ENCODE assay signal across 16 cellular contexts in genomic region chr15:81255596-81255995, GRCh38. TPM values are rescaled to one million over a fixed set of nuclear protein-coding genes. Genes with fewer than 3 reads are reported as not detected.
A peak's percentile ranks its signal among the peaks of the same experiment; 100 is the strongest.
DNase-seq lines count a peak whose midpoint lies in the region; ATAC-seq, FAIRE-seq and TF ChIP-seq lines count a peak whose summit lies in the region.
"Had no signal": no experiment of that assay in that cellular context is flagged by ENCODE, and none has a peak within 500 bp of the region (broad histone marks: within the 10 kb centered on the region; RNA-seq: fewer than 3 reads in every experiment).

No MANE protein-coding gene starts in this region.

- no peak for TF ChIP-seq RAD21 in IMR-90 (IDR thresholded peaks at IDR 0.05; ENCODE audit: low read length)
- no peak for TF ChIP-seq RAD21 in H1 (IDR thresholded peaks at IDR 0.05 in 1 of 2, conservative IDR thresholded peaks at IDR 0.05 in 1 of 2; ENCODE audit: low read depth in 2 of 2, low read length in 2 of 2)

- intact Hi-C loops in IMR-90 (cut with micrococcal nuclease): no loop called here

- H2BK5ac ChIP-seq in IMR-90 (ENCODE audit: low read depth, low read length, poor library complexity, severe bottlenecking) (peak overlapping the region; percentile 18), H1 (ENCODE audit: low read depth, low read length) (no peak overlapping the region)

- peaks cover 8% of the 10 kb centered on the region for H3K9me1 ChIP-seq in IMR-90 (ENCODE audit: insufficient read depth, low read length)

- H2AK9ac ChIP-seq in IMR-90 (replicated peaks; ENCODE audit: low read depth, low read length, poor library complexity): peak overlapping the region; percentile 70

- H2BK120ac ChIP-seq in IMR-90 (ENCODE audit: low read depth, low read length) (peak overlapping the region; percentile 75), H1 (replicated peaks; ENCODE audit: low read depth, low read length) (no peak overlapping the region)

- H4K20me1 ChIP-seq in IMR-90 (ENCODE audit: insufficient read depth, low read length) (no peaks in the 10 kb centered on the region), H1 (replicated peaks in 1 of 2; ENCODE audit: control insufficient read depth in 1 of 2, insufficient read depth in 2 of 2, low read length in 2 of 2) (no peaks in the 10 kb centered on the region)

- H3K27ac ChIP-seq in IMR-90 (ENCODE audit: insufficient read depth, low read length): peak overlapping the region; percentile 65
- H3K27ac ChIP-seq in H1 (ENCODE audit: low read depth, low read length): no peak overlapping the region
- H3K27ac ChIP-seq in suprapubic skin: peak overlapping the region; percentile 39
- H3K27ac ChIP-seq in SJCRH30: no peak overlapping the region
- H3K27ac ChIP-seq: C4-2B had no signal

- H3K4me2 ChIP-seq in IMR-90 (ENCODE audit: low read depth, low read length) (no peak overlapping the region), H1 (ENCODE audit: insufficient read depth in 1 of 2, low read depth in 2 of 2, low read length in 2 of 2) (no peak overlapping the region)

- peak overlapping the region; percentile 91; the same call in 1 of the 2 replicates for H2AK5ac ChIP-seq in IMR-90 (ENCODE audit: low read depth, low read length)
- H2AK5ac ChIP-seq in H1 (ENCODE audit: low read depth, low read length): 0 out of 2 replicates have a peak overlapping the region, but pooled peaks have one; percentile 42

- H3K56ac ChIP-seq in IMR-90 (ENCODE audit: extremely low read depth, insufficient read depth, low read length) (no peak overlapping the region), H1 (replicated peaks; ENCODE audit: insufficient read length, low read depth, low read length) (no peak overlapping the region)

- H4K5ac ChIP-seq in IMR-90 (ENCODE audit: low read depth, low read length): peak overlapping the region; percentile 86
- no peak overlapping the region for H4K5ac ChIP-seq in H1 (ENCODE audit: insufficient read length, low read depth, low read length)

- H2BK20ac ChIP-seq in IMR-90 (ENCODE audit: low read depth, low read length) (peak overlapping the region; percentile 95), H1 (ENCODE audit: low read length) (no peak overlapping the region)

- H3K9ac ChIP-seq in IMR-90 (ENCODE audit: low read depth, low read length) (no peak overlapping the region), H1 (replicated peaks in 1 of 4; ENCODE audit: extremely low read depth in 1 of 4, low read depth in 3 of 4, low read length in 3 of 4) (no peak overlapping the region)

- H2AFZ ChIP-seq in IMR-90 (replicated peaks; ENCODE audit: low read length, poor library complexity) (no peak overlapping the region), H1 (ENCODE audit: low read length) (0 out of 2 replicates have a peak overlapping the region, but pooled peaks have one; percentile 68)

- no peak overlapping the region for H2BK12ac ChIP-seq in H1 (ENCODE audit: low read depth, low read length)

- H3K4ac ChIP-seq in IMR-90 (ENCODE audit: low read depth, low read length): peak overlapping the region; percentile 91
- no peak overlapping the region for H3K4ac ChIP-seq in H1 (replicated peaks; ENCODE audit: insufficient read length, low read depth, low read length)

- H4K8ac ChIP-seq in IMR-90 (ENCODE audit: low read depth in 2 of 2, low read length in 2 of 2) (peak overlapping the region; percentile 81 to 89; a peak in 3 of 4 replicates), H1 (ENCODE audit: extremely low read depth, insufficient read depth, low read length) (no peak overlapping the region)

- H3K79me2 ChIP-seq in H1 (ENCODE audit: control insufficient read depth in 1 of 2, insufficient read depth in 2 of 2, low read length in 2 of 2): no peaks in the 10 kb centered on the region

- H3K18ac ChIP-seq in IMR-90 (ENCODE audit: low read depth, low read length) (peak overlapping the region; percentile 89), H1 (ENCODE audit: extremely low read depth, low read length) (no peak overlapping the region)

- H3K9me3 ChIP-seq in IMR-90 (ENCODE audit: control insufficient read depth, insufficient read depth, low read length) (no peaks in the 10 kb centered on the region), H1 (ENCODE audit: insufficient read depth in 2 of 2, low read depth in 1 of 2, low read length in 1 of 2) (no peaks in the 10 kb centered on the region), suprapubic skin (no peaks in the 10 kb centered on the region), SJCRH30 (replicated peaks) (no peaks in the 10 kb centered on the region)

- H3K23ac ChIP-seq in IMR-90 (ENCODE audit: low read depth, low read length) (peak overlapping the region; percentile 19; the same call in 1 of the 2 replicates), H1 (ENCODE audit: insufficient read length) (no peak overlapping the region)

- peak overlapping the region; percentile 78; the same call in 2 of the 3 replicates for H2BK15ac ChIP-seq in IMR-90 (ENCODE audit: low read depth, low read length)
- no peak overlapping the region for H2BK15ac ChIP-seq in H1 (ENCODE audit: low read length)

- TF ChIP-seq EP300 in H1 (IDR thresholded peaks at IDR 0.05; ENCODE audit: borderline replicate concordance in 1 of 2, low read depth in 2 of 2, low read length in 2 of 2) (no peak), suprapubic skin (IDR thresholded peaks at IDR 0.05) (no peak)

- WGBS in IMR-90 (ENCODE audit: extremely low coverage in 2 of 2, insufficient read length in 1 of 2), 2 experiments: no CpG with 5 or more reads among the region's 3 CpGs
- WGBS in H1 (ENCODE audit: extremely low coverage in 1 of 2, insufficient coverage in 1 of 2, insufficient read length in 1 of 2, insufficient replicate concordance in 2 of 2, low coverage in 1 of 2, low lambda C conversion rate in 2 of 2, missing lambda C conversion rate in 1 of 2), 2 experiments: 94% methylated on average over 3 of the region's 3 CpGs; no CpG with 5 or more reads in 1 of the 2 experiments
- 68% methylated on average over 3 of the region's 3 CpGs for WGBS in suprapubic skin

- no peaks in the 10 kb centered on the region for H3K23me2 ChIP-seq in H1 (ENCODE audit: low read depth, low read length)

- ATAC-seq in IMR-90 (ENCODE audit: low read depth): no peak

- H3K36me3 ChIP-seq in IMR-90 (ENCODE audit: control insufficient read depth, insufficient read depth, low read length) (peaks cover 2% of the 10 kb centered on the region; the same call in 1 of the 2 replicates), H1 (ENCODE audit: control insufficient read depth in 2 of 4, insufficient read depth in 4 of 4, low read length in 3 of 4) (no peaks in the 10 kb centered on the region), suprapubic skin (no peaks in the 10 kb centered on the region), SJCRH30 (no peaks in the 10 kb centered on the region)

- H4K91ac ChIP-seq in IMR-90 (ENCODE audit: insufficient read depth, low read depth, low read length): peak overlapping the region; percentile 69
- H4K91ac ChIP-seq in H1 (replicated peaks; ENCODE audit: insufficient read length, low read length): no peak overlapping the region

- FAIRE-seq in H1 (lab: Jason Lieb, UNC): no peak
- FAIRE-seq in GM12892 (lab: Jason Lieb, UNC): no peak
- FAIRE-seq: A204.1, HTR-8/SVneo had no signal

- peak overlapping the region; percentile 62 for H3K14ac ChIP-seq in IMR-90 (replicated peaks; ENCODE audit: low read depth, low read length)
- no peak overlapping the region for H3K14ac ChIP-seq in H1 (ENCODE audit: insufficient read length)

- in situ Hi-C loops in IMR-90 (cut with MboI; ENCODE audit: low sequenced_read_pairs): no loop called here

- no TSS peak for BruUV-seq in IMR-90 (replicated peaks; lab: Mats Ljungman, UMichigan)

- POLR2A ChIA-PET in IMR-90 (lab: Charles Lee; ENCODE audit: unreplicated experiment) (interaction anchor here (0.6 kb wide), 1 partner anchor 66 kb away, joined by 3 read pairs; no protein-coding TSS in a partner anchor), H1 (lab: Charles Lee; ENCODE audit: partially characterized antibody) (no interaction called here)

- no peak for TF ChIP-seq CTCF in IMR-90 (conservative IDR thresholded peaks at IDR 0.05; ENCODE audit: low read depth, low read length)
- TF ChIP-seq CTCF in H1 (IDR thresholded peaks at IDR 0.05; ENCODE audit: control extremely low read depth in 1 of 3, insufficient read depth in 1 of 3, low read depth in 1 of 3, low read length in 3 of 3): no peak
- TF ChIP-seq CTCF in suprapubic skin (IDR thresholded peaks at IDR 0.05): no peak

- DNase-seq in IMR-90 (no peak), NCI-H82 treated with DMSO at 0.1 percent for 48 hours (lab: John Stamatoyannopoulos, UW; ENCODE audit: unreplicated experiment) (peak; percentile 51), H1 (ENCODE audit: low read depth in 1 of 2, low spot score in 2 of 2) (no peak), suprapubic skin (ENCODE audit: low spot score in 2 of 2) (no peak), GM12892 (ENCODE audit: insufficient read length) (no peak), SJCRH30 (no peak)
- no peak for DNase-seq in stimulated activated CD4-positive, alpha-beta T cell treated with anti-CD3 and anti-CD28 coated beads, Interleukin-4, amount 100 ng/mL, for 1 hour
- DNase-seq: AML-193; CD4-positive, alpha-beta T cell; DMS79 treated with DMSO at 0.1 percent for 48 hours; GF-D8; GOT3; H9 had no signal

- peaks cover 13% of the 10 kb centered on the region for H3K4me1 ChIP-seq in IMR-90 (ENCODE audit: control insufficient read depth, insufficient read depth, low read length)
- H3K4me1 ChIP-seq in H1 (replicated peaks in 1 of 4; ENCODE audit: control insufficient read depth in 3 of 4, insufficient read depth in 4 of 4, low read length in 3 of 4): no peaks in the 10 kb centered on the region
- H3K4me1 ChIP-seq in suprapubic skin: peaks cover 16% of the 10 kb centered on the region
- H3K4me1 ChIP-seq in SJCRH30: no peaks in the 10 kb centered on the region; the same call in 1 of the 2 replicates

- TF ChIP-seq POLR2A in IMR-90 (IDR thresholded peaks at IDR 0.05; ENCODE audit: low read depth, low read length) (no peak), H1 (IDR thresholded peaks at IDR 0.05; ENCODE audit: control extremely low read depth in 1 of 2, low read depth in 2 of 2, low read length in 2 of 2) (no peak), suprapubic skin (IDR thresholded peaks at IDR 0.05) (no peak), GM12892 (IDR thresholded peaks at IDR 0.05; ENCODE audit: low read depth, low read length) (no peak)

- CTCF ChIA-PET in IMR-90 (lab: Yijun Ruan, JAX) (interaction anchor here (3.6 kb wide), 1 partner anchor 11 kb away, joined by 16 read pairs; no protein-coding TSS in a partner anchor), H1 (lab: Charles Lee; ENCODE audit: partially characterized antibody) (interaction anchor here (1.0 to 12.0 kb wide), 5 partner anchors 11 to 476 kb away, joined by 3 to 84 read pairs (median 3); partner anchors contain the start of gene CEMIP)

- H3K79me1 ChIP-seq in IMR-90 (ENCODE audit: low read depth in 1 of 2, low read length in 2 of 2) (0 out of 4 replicates have a peak, but pooled peaks cover 0 to 3% of the 10 kb centered on the region in 2 experiments), H1 (ENCODE audit: low read depth, low read length) (no peaks in the 10 kb centered on the region)

- H3K4me3 ChIP-seq in IMR-90 (ENCODE audit: insufficient read depth, low read depth, low read length): no peak overlapping the region
- no peak overlapping the region for H3K4me3 ChIP-seq in H1 (ENCODE audit: extremely low read depth in 1 of 4, insufficient read depth in 2 of 4, low read depth in 3 of 4, low read length in 4 of 4)
- no peak overlapping the region for H3K4me3 ChIP-seq in suprapubic skin
- no peak overlapping the region for H3K4me3 ChIP-seq in SJCRH30

- H3K27me3 ChIP-seq in IMR-90 (ENCODE audit: control insufficient read depth, insufficient read depth, low read length) (no peaks in the 10 kb centered on the region), H1 (replicated peaks in 1 of 4; ENCODE audit: control insufficient read depth in 3 of 4, extremely low read depth in 1 of 4, insufficient read depth in 3 of 4, low read length in 3 of 4) (no peaks in the 10 kb centered on the region), suprapubic skin (no peaks in the 10 kb centered on the region), SJCRH30 (no peaks in the 10 kb centered on the region)

- dilution Hi-C loops in IMR-90 (cut with HindIII; ENCODE audit: low sequenced_read_pairs, unreplicated experiment): no loop called here

RNA-seq across cellular contexts. Expression of gene IL16, which starts 58.9 kb away (rescaled TPM):
- under 0.01 and 0.18 TPM in 2 replicates for total RNA-seq in IMR-90 (2012; rRNA removed)
- polyA plus RNA-seq in IMR-90 (2012; rRNA removed): 0.24 and 0.27 TPM in 2 replicates
- 0.04 and 0.22 TPM in 2 replicates for polyA plus RNA-seq in IMR-90 (2012; cell fraction: cytosol; rRNA removed)
- polyA plus RNA-seq in IMR-90 (2012; cell fraction: nucleus; rRNA removed; ENCODE audit: low replicate concordance): 1.0 and 1.5 TPM in 2 replicates
- 0.09 and 0.46 TPM in 2 replicates for total RNA-seq in H1 (2021; fragmentation: NEBNext Ultra II Directional; extraction: Animal tissue kit (Norgen Biotek cat#: 25700))
- polyA plus RNA-seq in H1 (2011; rRNA removed): 0.03 and 0.16 TPM in 2 replicates
- polyA plus RNA-seq in H1 (2011; cell fraction: cytosol; rRNA removed): 0.14 TPM
- 0.57 TPM for polyA plus RNA-seq in H1 (2011; cell fraction: nucleus; rRNA removed)
- polyA plus RNA-seq in H1 (2012, experiment 1 of 2): 0.03 to 0.28 TPM (median 0.20 TPM) in 4 replicates
- polyA plus RNA-seq in H1 (2012, experiment 2 of 2): 0.03 TPM
- polyA plus RNA-seq in H1 (2013, experiment 1 of 2): 0.02 TPM
- polyA plus RNA-seq in H1 (2013, experiment 2 of 2): not detected
- polyA minus RNA-seq in H1 (2011; rRNA and poly(A)+ RNA removed): 0.41 TPM in 1 of 2 replicates, not detected in the other
- not detected for polyA minus RNA-seq in H1 (2011; cell fraction: cytosol; rRNA and poly(A)+ RNA removed)
- polyA minus RNA-seq in H1 (2011; cell fraction: nucleus; rRNA and poly(A)+ RNA removed): 0.20 TPM
- 10 to 100 TPM in 2 of 4 donors, 1 to 10 TPM in 2; 8.2 to 19.9 (median 13.7) TPM for total RNA-seq in suprapubic skin
- 107 TPM for polyA plus RNA-seq in GM12892 (2012; ENCODE audit: missing spikeins)
- total RNA-seq in SJCRH30 (2014; rRNA removed; shearing (Covaris generic)): 0.18 TPM in 1 of 2 replicates, not detected in the other

Comparison
In these comparisons a context has a peak if more than half of its experiments do, and no peak if none do; other contexts are left out.
1. H3K27ac ChIP-seq: peak in IMR-90 (single experiment) and suprapubic skin (single experiment); none in H1 (single experiment) and SJCRH30 (single experiment).